Comparison of ENCODE assay signal across 8 cellular contexts in the genomic region with DNA sequence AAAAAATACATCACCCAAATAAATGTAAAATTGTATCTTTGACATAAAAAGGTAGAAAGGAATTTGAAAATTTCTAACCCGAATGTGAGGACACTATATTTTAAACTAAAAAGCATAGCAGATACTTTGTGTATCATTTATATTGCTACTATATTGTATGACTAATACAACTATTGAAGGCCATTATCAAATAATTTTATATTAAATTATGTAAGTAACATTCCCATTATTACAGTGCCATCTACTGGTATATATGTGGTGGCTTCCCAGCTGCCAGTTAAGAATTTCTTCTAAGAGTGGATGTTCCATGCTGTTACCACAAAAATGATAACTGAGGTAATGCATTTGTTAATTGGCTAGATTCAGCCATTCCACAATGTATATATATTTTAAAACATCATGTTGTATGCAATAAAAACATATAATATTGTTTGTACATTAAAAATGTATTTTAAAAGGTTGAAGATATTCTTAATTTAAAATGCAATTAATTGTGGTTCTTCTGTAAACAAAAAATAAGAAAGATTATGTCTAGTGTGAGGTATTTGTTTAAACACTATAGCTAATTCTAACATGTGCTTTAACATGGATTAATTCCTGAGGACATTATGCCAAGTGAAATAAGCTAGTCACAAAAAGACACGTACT.
A peak's percentile ranks its signal among the peaks of the same experiment; 100 is the strongest.
DNase-seq lines count a peak whose midpoint lies in the region; ATAC-seq and TF ChIP-seq lines count a peak whose summit lies in the region.

No MANE protein-coding gene starts in this region.

- WGBS in SK-N-SH (ENCODE audit: low lambda C conversion rate), result 51% methylated on average over 2 of the region's 2 CpGs
- 74% methylated on average over 2 of the region's 2 CpGs for WGBS in suprapubic skin

- H3K79me2 ChIP-seq in SK-N-SH (ENCODE audit: insufficient read depth), result no peaks in the 10 kb centered on the region

- no peak overlapping the region for H2AFZ ChIP-seq in SK-N-SH (ENCODE audit: low read depth)

- H3K27ac ChIP-seq in SK-N-SH (ENCODE audit: low read depth in 2 of 2, low read length in 1 of 2) (no peak overlapping the region), suprapubic skin (no peak overlapping the region)

- H3K9me3 ChIP-seq in SK-N-SH (no peaks in the 10 kb centered on the region), suprapubic skin (no peaks in the 10 kb centered on the region)

- DNase-seq in AG09309 (ENCODE audit: low read depth), result peak; percentile 24
- DNase-seq in HCEC 1CT, result peak; percentile 45
- DNase-seq in SK-N-SH, result peak; percentile 21
- DNase-seq in foreskin fibroblast, result peak; percentile 11 to 63
- no peak for DNase-seq in suprapubic skin (ENCODE audit: low spot score in 2 of 2)
- no peak for DNase-seq in activated CD4-positive, alpha-beta T cell treated with anti-CD3 and anti-CD28 coated beads for 48 hours
- no peak for DNase-seq in NK-92 treated with Interleukin-12 subunit alpha and Interleukin-12 subunit beta, amount 100 ng/mL, for 24 hours (lab: John Stamatoyannopoulos, UW)

- H3K4me2 ChIP-seq in SK-N-SH, result no peak overlapping the region

- H3K36me3 ChIP-seq in SK-N-SH (replicated peaks in 1 of 2; ENCODE audit: control insufficient read depth in 1 of 2, insufficient read depth in 2 of 2, low read length in 1 of 2) (no peaks in the 10 kb centered on the region), suprapubic skin (no peaks in the 10 kb centered on the region)

- no peak for TF ChIP-seq POLR2A in suprapubic skin (IDR thresholded peaks at IDR 0.05)

- TF ChIP-seq EP300 in SK-N-SH (IDR thresholded peaks at IDR 0.05; ENCODE audit: borderline replicate concordance in 1 of 2, low read depth in 1 of 2, low read length in 1 of 2), result no peak
- TF ChIP-seq EP300 in suprapubic skin (IDR thresholded peaks at IDR 0.05), result no peak

- H3K4me1 ChIP-seq in SK-N-SH (ENCODE audit: control insufficient read depth in 1 of 2, insufficient read depth in 2 of 2, low read depth in 1 of 2, low read length in 1 of 2) (0 out of 4 replicates have a peak, but pooled peaks cover 0 to 3% of the 10 kb centered on the region in 2 experiments), suprapubic skin (no peaks in the 10 kb centered on the region)

- POLR2A ChIA-PET in SK-N-SH (lab: Yijun Ruan, JAX), result no interaction called here

- TF ChIP-seq RAD21 in SK-N-SH (IDR thresholded peaks at IDR 0.05; ENCODE audit: low read length), result peak; percentile 73

- H3K27me3 ChIP-seq in SK-N-SH (ENCODE audit: insufficient read depth) (no peaks in the 10 kb centered on the region), suprapubic skin (peaks cover 4% of the 10 kb centered on the region)

- no peaks in the 10 kb centered on the region for H3K9me2 ChIP-seq in SK-N-SH

- CTCF ChIA-PET in SK-N-SH (lab: Yijun Ruan, JAX), result interaction anchor here (0.6 to 3.2 kb wide), 28 partner anchors 8 to 572 kb away, joined by 3 to 18 read pairs (median 3); a partner anchor contains a TSS

- H4K20me1 ChIP-seq in SK-N-SH (ENCODE audit: insufficient read depth), result no peaks in the 10 kb centered on the region

- TF ChIP-seq CTCF in AG09309 (IDR thresholded peaks at IDR 0.05; ENCODE audit: control insufficient read depth, insufficient read depth, low read depth, low read length, missing control alignments) (peak; percentile 48), SK-N-SH (IDR thresholded peaks at IDR 0.05) (peak; percentile 86), foreskin fibroblast (IDR thresholded peaks at IDR 0.05; ENCODE audit: low read depth, low read length) (peak; percentile 55), suprapubic skin (IDR thresholded peaks at IDR 0.05) (peak; percentile 29 to 56)

- H3K9ac ChIP-seq in SK-N-SH, result no peak overlapping the region

- H3K4me3 ChIP-seq in AG09309 (ENCODE audit: control insufficient read depth, low read depth, low read length) (no peak overlapping the region), SK-N-SH (ENCODE audit: low read depth in 2 of 2, low read length in 1 of 2) (no peak overlapping the region), foreskin fibroblast (ENCODE audit: low read depth in 1 of 2, low read length in 2 of 2) (no peak overlapping the region), suprapubic skin (no peak overlapping the region)

- no peak for ATAC-seq in HG03571 (IDR thresholded peaks at IDR 0.05; ENCODE audit: unreplicated experiment)

- H3F3A ChIP-seq in SK-N-SH (replicated peaks; ENCODE audit: insufficient read depth), result peaks cover 17% of the 10 kb centered on the region

TF ChIP-seq in SK-N-SH, 30 proteins besides CTCF, POLR2A, EP300 and RAD21:
- TF ChIP-seq, protein P1, sequence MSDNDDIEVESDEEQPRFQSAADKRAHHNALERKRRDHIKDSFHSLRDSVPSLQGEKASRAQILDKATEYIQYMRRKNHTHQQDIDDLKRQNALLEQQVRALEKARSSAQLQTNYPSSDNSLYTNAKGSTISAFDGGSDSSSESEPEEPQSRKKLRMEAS (IDR thresholded peaks at IDR 0.05; ENCODE audit: low read depth), result no peak
- peak; percentile 46 for TF ChIP-seq SMC3 (IDR thresholded peaks at IDR 0.05; ENCODE audit: low read depth, low read length)

Comparison
In these comparisons a context has a peak if more than half of its experiments do, and no peak if none do; other contexts are left out.
1. DNase-seq: peak in AG09309 (single experiment), HCEC 1CT (single experiment), SK-N-SH (single experiment) and foreskin fibroblast (2 of 2); none in suprapubic skin (0 of 2), activated CD4-positive, alpha-beta T cell treated with anti-CD3 and anti-CD28 coated beads for 48 hours (single experiment) and NK-92 treated with Interleukin-12 subunit alpha and Interleukin-12 subunit beta, amount 100 ng/mL, for 24 hours (single experiment).
2. Peak in every context shown above with its lines, with median percentiles within 50 percentile points of each other: CTCF ChIP-seq.